In genomic region chr2:186913870-186914269, GRCh38 we compare ENCODE assay signal across 13 cellular contexts.
DNase-seq lines count a peak whose midpoint lies in the region; ATAC-seq and TF ChIP-seq lines count a peak whose summit lies in the region.
"Had no signal": no experiment of that assay in that cellular context is flagged by ENCODE, and none has a peak within 500 bp of the region (broad histone marks: within the 10 kb centered on the region; RNA-seq: fewer than 3 reads in every experiment).

No MANE protein-coding gene starts in this region.

- H3K4me3 Mint-ChIP-seq in type B pancreatic cell: no peak overlapping the region

- H3K4me3 ChIP-seq in dorsolateral prefrontal cortex: no peak overlapping the region
- H3K4me3 ChIP-seq: adrenal gland had no signal

- no peak overlapping the region for H3K27ac Mint-ChIP-seq in type B pancreatic cell

- no peaks in the 10 kb centered on the region for H3K27me3 Mint-ChIP-seq in type B pancreatic cell

- in situ Hi-C loops in GM13977 (cut with MboI; ENCODE audit: low pct_unique_long_range_greater_than_20kb, low sequenced_read_pairs, unreplicated experiment): no loop called here

- TF ChIP-seq CTCF in GM13977 (IDR thresholded peaks at IDR 0.05; ENCODE audit: extremely low read depth, insufficient read depth, missing control alignments) (no peak), type B pancreatic cell (conservative IDR thresholded peaks at IDR 0.05) (no peak), dorsolateral prefrontal cortex (IDR thresholded peaks at IDR 0.05 in 54 of 56, conservative IDR thresholded peaks at IDR 0.05 in 2 of 56; ENCODE audit: low read depth in 1 of 56, partially characterized antibody in 56 of 56) (no peak)

- ATAC-seq in GM19468 (IDR thresholded peaks at IDR 0.05; ENCODE audit: extremely low read depth, unreplicated experiment) (peak; percentile 78), HG03045 (IDR thresholded peaks at IDR 0.05; ENCODE audit: unreplicated experiment) (peak; percentile 76)

- DNase-seq in GM13977 (ENCODE audit: low spot score) (peak; percentile 38), NOMO-1 (lab: John Stamatoyannopoulos, UW; ENCODE audit: unreplicated experiment in 2 of 2) (peak; percentile 96 to 97), midbrain (lab: John Stamatoyannopoulos, UW) (no peak), type B pancreatic cell (ENCODE audit: extremely low spot score, unreplicated experiment) (no peak), dorsolateral prefrontal cortex (no peak), islet precursor cell (no peak)
- DNase-seq: activated CD4-positive, alpha-beta T cell treated with anti-CD3 and anti-CD28 coated beads for 48 hours; adrenal gland; AML-193 had no signal

- no peaks in the 10 kb centered on the region for H3K27me3 ChIP-seq in dorsolateral prefrontal cortex
- H3K27me3 ChIP-seq: adrenal gland had no signal

- no peaks in the 10 kb centered on the region for H3K36me3 Mint-ChIP-seq in type B pancreatic cell

- no peaks in the 10 kb centered on the region for H3K9me3 Mint-ChIP-seq in type B pancreatic cell

- peaks cover 3% of the 10 kb centered on the region for H3K4me1 Mint-ChIP-seq in type B pancreatic cell (ENCODE audit: unreplicated experiment)

- H3K27ac ChIP-seq in dorsolateral prefrontal cortex: no peak overlapping the region
- H3K27ac ChIP-seq: adrenal gland, KMS-11, parathyroid adenoma had no signal

- intact Hi-C loops in dorsolateral prefrontal cortex (cut with DNase I): no loop called here

Comparison
In these comparisons a context has a peak if more than half of its experiments do, and no peak if none do; other contexts are left out.
1. DNase-seq: peak in GM13977 (single experiment) and NOMO-1 (2 of 2); none in midbrain (single experiment), type B pancreatic cell (single experiment), dorsolateral prefrontal cortex (0 of 10) and islet precursor cell (single experiment).